Comparison of ENCODE assay signal across 8 cellular contexts in the genomic region with DNA sequence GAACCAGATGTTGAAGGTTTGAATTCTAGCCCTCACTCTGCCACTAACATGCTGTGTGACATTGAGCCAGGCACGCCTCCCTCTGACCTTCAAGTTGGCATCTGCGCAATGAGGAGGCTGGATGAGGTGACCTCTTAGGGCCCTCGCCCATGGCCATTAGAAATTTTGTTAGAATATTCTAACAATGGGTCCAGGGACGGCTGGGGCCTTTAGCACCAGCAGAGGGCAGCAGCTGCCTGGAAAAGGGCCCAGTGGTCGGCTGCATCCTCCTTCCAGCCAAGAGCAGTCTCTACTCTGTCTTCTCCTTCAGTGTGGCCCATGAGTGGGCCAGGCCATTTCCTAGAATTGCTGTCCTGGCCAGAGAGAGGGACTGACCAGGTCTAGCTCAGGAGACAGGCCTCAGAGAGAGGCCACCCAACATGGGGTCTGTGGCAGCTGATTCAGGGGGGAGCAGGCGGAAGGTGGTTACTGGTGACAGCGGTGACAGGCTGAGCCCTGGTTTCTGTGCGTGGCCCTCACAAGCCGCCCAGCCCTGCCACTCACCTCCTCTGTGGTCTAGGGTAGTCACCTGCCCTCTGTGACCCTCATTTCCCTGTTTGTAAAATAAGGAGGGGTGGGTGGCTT.
DNase-seq lines count a peak whose midpoint lies in the region; ATAC-seq and TF ChIP-seq lines count a peak whose summit lies in the region.

No MANE protein-coding gene starts in this region.

- H3K9me3 ChIP-seq in prostate gland: no peaks in the 10 kb centered on the region

- TF ChIP-seq CTCF in foreskin fibroblast (IDR thresholded peaks at IDR 0.05; ENCODE audit: low read depth, low read length) (peak; percentile 93), prostate gland (IDR thresholded peaks at IDR 0.05) (peak; percentile 22 to 56 (median 40))

- no peaks in the 10 kb centered on the region for H3K27me3 Mint-ChIP-seq in activated CD4-positive, alpha-beta T cell treated with anti-CD3 and anti-CD28 coated beads, Interleukin-2, amount 10 ng/mL, durations not matched to agents 24 days and 14 days
- H3K27me3 Mint-ChIP-seq in activated CD8-positive, alpha-beta T cell treated with anti-CD3 and anti-CD28 coated beads, Interleukin-2, amount 10 ng/mL, durations not matched to agents 7 days and 5 days (ENCODE audit: low read depth): no peaks in the 10 kb centered on the region
- no peaks in the 10 kb centered on the region for H3K27me3 Mint-ChIP-seq in immature natural killer cell (ENCODE audit: low read depth in 3 of 3)

- H3K27ac Mint-ChIP-seq in activated CD4-positive, alpha-beta T cell treated with anti-CD3 and anti-CD28 coated beads, Interleukin-2, amount 10 ng/mL, durations not matched to agents 24 days and 14 days: no peak overlapping the region
- no peak overlapping the region for H3K27ac Mint-ChIP-seq in activated CD8-positive, alpha-beta T cell treated with anti-CD3 and anti-CD28 coated beads, Interleukin-2, amount 10 ng/mL, durations not matched to agents 7 days and 5 days
- no peak overlapping the region for H3K27ac Mint-ChIP-seq in immature natural killer cell

- WGBS in prostate gland: 75% methylated on average over 9 of the region's 9 CpGs

- no peak for TF ChIP-seq POLR2A in prostate gland (IDR thresholded peaks at IDR 0.05)

- no peak overlapping the region for H3K4me3 Mint-ChIP-seq in activated CD4-positive, alpha-beta T cell treated with anti-CD3 and anti-CD28 coated beads, Interleukin-2, amount 10 ng/mL, durations not matched to agents 24 days and 14 days
- H3K4me3 Mint-ChIP-seq in activated CD8-positive, alpha-beta T cell treated with anti-CD3 and anti-CD28 coated beads, Interleukin-2, amount 10 ng/mL, durations not matched to agents 7 days and 5 days: no peak overlapping the region
- no peak overlapping the region for H3K4me3 Mint-ChIP-seq in immature natural killer cell

- H3K36me3 ChIP-seq in prostate gland: peaks cover 0 to 12% of the 10 kb centered on the region in 2 donors

- no peaks in the 10 kb centered on the region for H3K36me3 Mint-ChIP-seq in activated CD4-positive, alpha-beta T cell treated with anti-CD3 and anti-CD28 coated beads, Interleukin-2, amount 10 ng/mL, durations not matched to agents 24 days and 14 days (ENCODE audit: low read depth)
- H3K36me3 Mint-ChIP-seq in activated CD8-positive, alpha-beta T cell treated with anti-CD3 and anti-CD28 coated beads, Interleukin-2, amount 10 ng/mL, durations not matched to agents 7 days and 5 days (ENCODE audit: low read depth): no peaks in the 10 kb centered on the region
- H3K36me3 Mint-ChIP-seq in immature natural killer cell: no peaks in the 10 kb centered on the region

- intact Hi-C loops in activated CD4-positive, alpha-beta T cell treated with anti-CD3 and anti-CD28 coated beads, Interleukin-2, amount 10 ng/mL, durations not matched to agents 24 days and 14 days (cut with micrococcal nuclease): no loop called here
- intact Hi-C loops in prostate gland (cut with DNase I): no loop called here

- H3K9me3 Mint-ChIP-seq in activated CD4-positive, alpha-beta T cell treated with anti-CD3 and anti-CD28 coated beads, Interleukin-2, amount 10 ng/mL, durations not matched to agents 24 days and 14 days: no peaks in the 10 kb centered on the region
- no peaks in the 10 kb centered on the region for H3K9me3 Mint-ChIP-seq in activated CD8-positive, alpha-beta T cell treated with anti-CD3 and anti-CD28 coated beads, Interleukin-2, amount 10 ng/mL, durations not matched to agents 7 days and 5 days (ENCODE audit: insufficient read depth)
- no peaks in the 10 kb centered on the region for H3K9me3 Mint-ChIP-seq in immature natural killer cell

- CTCF ChIA-PET in activated CD8-positive, alpha-beta T cell treated with anti-CD3 and anti-CD28 coated beads, Interleukin-2, amount 10 ng/mL, durations not matched to agents 7 days and 5 days (lab: Charles Lee): no interaction called here

- DNase-seq in activated CD4-positive, alpha-beta T cell treated with anti-CD3 and anti-CD28 coated beads, Interleukin-2, amount 10 ng/mL, durations not matched to agents 24 days and 14 days: peak; percentile 69
- DNase-seq in activated CD4-positive, alpha-beta T cell treated with anti-CD3 and anti-CD28 coated beads for 4 hours: no peak
- DNase-seq in NCI-H146 (lab: John Stamatoyannopoulos, UW): peak; percentile 36
- peak; percentile 35 for DNase-seq in activated CD8-positive, alpha-beta T cell treated with anti-CD3 and anti-CD28 coated beads, Interleukin-2, amount 10 ng/mL, durations not matched to agents 7 days and 5 days
- DNase-seq in foreskin fibroblast: peak; percentile 40 to 79
- DNase-seq in prostate gland (ENCODE audit: low spot score): no peak
- no peak for DNase-seq in immature natural killer cell

- POLR2A ChIA-PET in activated CD8-positive, alpha-beta T cell treated with anti-CD3 and anti-CD28 coated beads, Interleukin-2, amount 10 ng/mL, durations not matched to agents 7 days and 5 days (lab: Charles Lee): no interaction called here

- H3K27ac ChIP-seq in prostate gland: no peak overlapping the region

- no peaks in the 10 kb centered on the region for H3K4me1 Mint-ChIP-seq in activated CD4-positive, alpha-beta T cell treated with anti-CD3 and anti-CD28 coated beads, Interleukin-2, amount 10 ng/mL, durations not matched to agents 24 days and 14 days
- no peaks in the 10 kb centered on the region for H3K4me1 Mint-ChIP-seq in activated CD8-positive, alpha-beta T cell treated with anti-CD3 and anti-CD28 coated beads, Interleukin-2, amount 10 ng/mL, durations not matched to agents 7 days and 5 days (ENCODE audit: low read depth)
- H3K4me1 Mint-ChIP-seq in immature natural killer cell: no peaks in the 10 kb centered on the region

- no peak for ATAC-seq in activated CD8-positive, alpha-beta T cell treated with anti-CD3 and anti-CD28 coated beads, Interleukin-2, amount 10 ng/mL, durations not matched to agents 7 days and 5 days
- ATAC-seq in HG02981 (IDR thresholded peaks at IDR 0.05; ENCODE audit: unreplicated experiment): no peak

- no peaks in the 10 kb centered on the region for H3K27me3 ChIP-seq in prostate gland (replicated peaks; ENCODE audit: insufficient read depth)

- H3K4me3 ChIP-seq in foreskin fibroblast (ENCODE audit: low read depth in 1 of 2, low read length in 2 of 2): no peak overlapping the region
- no peak overlapping the region for H3K4me3 ChIP-seq in prostate gland

- H3K4me1 ChIP-seq in prostate gland (replicated peaks): no peaks in the 10 kb centered on the region

Comparison
In these comparisons a context has a peak if more than half of its experiments do, and no peak if none do; other contexts are left out.
1. DNase-seq: peak in activated CD4-positive, alpha-beta T cell treated with anti-CD3 and anti-CD28 coated beads, Interleukin-2, amount 10 ng/mL, durations not matched to agents 24 days and 14 days (single experiment), NCI-H146 (single experiment), activated CD8-positive, alpha-beta T cell treated with anti-CD3 and anti-CD28 coated beads, Interleukin-2, amount 10 ng/mL, durations not matched to agents 7 days and 5 days (single experiment) and foreskin fibroblast (2 of 2); none in activated CD4-positive, alpha-beta T cell treated with anti-CD3 and anti-CD28 coated beads for 4 hours (0 of 2), prostate gland (single experiment) and immature natural killer cell (0 of 3).